4 cellular contexts compared by ENCODE assay signal in genomic region chr7:22677267-22677666, GRCh38. TPM values are rescaled to one million over a fixed set of nuclear protein-coding genes. Genes with fewer than 3 reads are reported as not detected.
"Had no signal": no experiment of that assay in that cellular context is flagged by ENCODE, and none has a peak within 500 bp of the region (broad histone marks: within the 10 kb centered on the region; RNA-seq: fewer than 3 reads in every experiment).

No MANE protein-coding gene starts in this region.

RNA-seq across cellular contexts. Expression of gene IL6, which starts 49.7 kb away (rescaled TPM):
- total RNA-seq: cardiac muscle cell, occipital lobe, prostate gland had no signal
- polyA plus RNA-seq: cardiac muscle cell, immature natural killer cell had no signal
